Comparison of ENCODE assay signal across 15 cellular contexts in genomic region chr16:87459833-87460232, GRCh38. TPM values are rescaled to one million over a fixed set of nuclear protein-coding genes. Genes with fewer than 3 reads are reported as not detected.
A peak's percentile ranks its signal among the peaks of the same experiment; 100 is the strongest.
DNase-seq lines count a peak whose midpoint lies in the region; ATAC-seq and TF ChIP-seq lines count a peak whose summit lies in the region.
"Had no signal": no experiment of that assay in that cellular context is flagged by ENCODE, and none has a peak within 500 bp of the region (broad histone marks: within the 10 kb centered on the region; RNA-seq: fewer than 3 reads in every experiment).

No MANE protein-coding gene starts in this region.

- no peaks in the 10 kb centered on the region for H3K9me3 ChIP-seq in lower lobe of right lung
- no peaks in the 10 kb centered on the region for H3K9me3 ChIP-seq in parathyroid adenoma (ENCODE audit: control insufficient read depth, low read length)
- H3K9me3 ChIP-seq: BLaER1 treated with 17β-estradiol and CSF1 and Interleukin-3, amounts not matched to agents 10 nM and 100 nM had no signal

- peak overlapping the region; percentile 4 for H3K27ac ChIP-seq in lower lobe of right lung
- peak overlapping the region; percentile 87 for H3K27ac ChIP-seq in parathyroid adenoma
- H3K27ac ChIP-seq: BLaER1 treated with 17β-estradiol and CSF1 and Interleukin-3, amounts not matched to agents 10 nM and 100 nM had no signal

- intact Hi-C loops in cardiac septum (cut with DNase I) (no loop called here), Right ventricle myocardium inferior (cut with DNase I) (no loop called here), lower lobe of right lung (cut with DNase I) (no loop called here)

- H3K9ac ChIP-seq in parathyroid adenoma = no peak overlapping the region
- H3K9ac ChIP-seq: BLaER1 treated with 17β-estradiol and CSF1 and Interleukin-3, amounts not matched to agents 10 nM and 100 nM had no signal

- H2AFZ ChIP-seq in parathyroid adenoma = no peak overlapping the region
- H2AFZ ChIP-seq: GM23338 had no signal

- peaks cover 27% of the 10 kb centered on the region for H3K79me2 ChIP-seq in parathyroid adenoma

- TF ChIP-seq CTCF in lower lobe of right lung (IDR thresholded peaks at IDR 0.05) (no peak), parathyroid adenoma (IDR thresholded peaks at IDR 0.05) (no peak)

- H3K4me1 ChIP-seq in lower lobe of right lung (peaks cover 56% of the 10 kb centered on the region), parathyroid adenoma (peaks cover 40% of the 10 kb centered on the region)

- H3K27me3 ChIP-seq in lower lobe of right lung (ENCODE audit: low read depth) (no peaks in the 10 kb centered on the region), parathyroid adenoma (ENCODE audit: control insufficient read depth, insufficient read depth, low read length) (no peaks in the 10 kb centered on the region)

- H3K36me3 ChIP-seq in lower lobe of right lung (peaks cover 46% of the 10 kb centered on the region), parathyroid adenoma (ENCODE audit: control insufficient read depth, insufficient read depth, low read length) (no peaks in the 10 kb centered on the region)

- DNase-seq in cardiac septum (ENCODE audit: low spot score) (peak; percentile 61), Right ventricle myocardium inferior (ENCODE audit: missing footprints) (no peak), lower lobe of right lung (no peak), dermis blood vessel endothelial cell (no peak)
- no peak for DNase-seq in stimulated activated CD8-positive, alpha-beta memory T cell treated with anti-CD3 and anti-CD28 coated beads, Interleukin-4, amount 100 ng/mL, for 48 hours
- DNase-seq: Calu3; CD8-positive, alpha-beta T cell; DMS79 treated with DMSO at 0.1 percent for 48 hours; HCEC 1CT; IMR-90 had no signal

- H3K4me3 ChIP-seq in lower lobe of right lung = no peak overlapping the region
- peak overlapping the region; percentile 17 for H3K4me3 ChIP-seq in parathyroid adenoma (ENCODE audit: low read depth, low read length)
- H3K4me3 ChIP-seq: BLaER1 treated with 17β-estradiol and CSF1 and Interleukin-3, amounts not matched to agents 10 nM and 100 nM; GM12878; GM23338 had no signal

- ATAC-seq in Right ventricle myocardium inferior (no peak), lower lobe of right lung (no peak), GM21529 (IDR thresholded peaks at IDR 0.05; ENCODE audit: unreplicated experiment) (no peak)
- ATAC-seq: CD8-positive, alpha-beta T cell; GM12878; GM23338 had no signal

- peak overlapping the region; percentile 20 for H3K4me2 ChIP-seq in parathyroid adenoma (ENCODE audit: low read length)
- H3K4me2 ChIP-seq: GM23338 had no signal

RNA-seq across cellular contexts. Expression of gene ZCCHC14, which starts 33.0 kb away (rescaled TPM):
- total RNA-seq in cardiac septum (20.5 TPM), Right ventricle myocardium inferior (14.4 TPM), lower lobe of right lung (23.9 TPM), dermis blood vessel endothelial cell (7.5 and 12.5 TPM in 2 replicates)
